ENCODE assay signal across 25 cellular contexts in the genomic region with DNA sequence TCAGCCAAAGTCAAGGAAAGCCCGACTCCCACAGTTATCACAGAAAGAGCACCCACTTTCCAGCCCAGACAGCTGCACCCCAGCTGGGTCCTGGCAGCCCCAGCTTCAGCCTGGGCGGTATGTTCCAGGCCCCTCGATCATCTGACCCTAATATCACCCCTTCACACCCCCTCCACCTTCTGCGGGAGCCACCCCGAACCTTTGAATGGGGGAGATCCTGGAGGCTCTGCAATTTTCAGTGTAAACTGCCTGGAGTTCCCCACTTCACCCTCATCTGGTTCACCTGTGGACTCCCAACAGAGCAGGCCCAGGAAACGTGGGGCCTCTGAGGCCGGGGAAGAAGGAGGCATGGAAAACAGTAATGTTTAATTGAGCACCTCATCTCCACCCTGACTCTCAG. TPM values are rescaled to one million over a fixed set of nuclear protein-coding genes. Genes with fewer than 3 reads are reported as not detected.
DNase-seq lines count a peak whose midpoint lies in the region; ATAC-seq, FAIRE-seq and TF ChIP-seq lines count a peak whose summit lies in the region.
"Had no signal": no experiment of that assay in that cellular context is flagged by ENCODE, and none has a peak within 500 bp of the region (broad histone marks: within the 10 kb centered on the region; RNA-seq: fewer than 3 reads in every experiment).

No MANE protein-coding gene starts in this region.

- no peak for ATAC-seq in K562
- ATAC-seq in HepG2, result no peak
- no peak for ATAC-seq in HG03135 (IDR thresholded peaks at IDR 0.05; ENCODE audit: unreplicated experiment)
- ATAC-seq in HG02970 (IDR thresholded peaks at IDR 0.05; ENCODE audit: low FRiP score, unreplicated experiment), result no peak

- no peak overlapping the region for H3K4me3 ChIP-seq in K562
- H3K4me3 ChIP-seq in HepG2 (replicated peaks in 1 of 3; ENCODE audit: insufficient read depth in 1 of 3, low read depth in 2 of 3, low read length in 3 of 3), result no peak overlapping the region
- no peak overlapping the region for H3K4me3 ChIP-seq in suprapubic skin
- H3K4me3 ChIP-seq: BLaER1, PC-9, SK-N-MC had no signal

- no peaks in the 10 kb centered on the region for H3K79me2 ChIP-seq in K562 (ENCODE audit: control insufficient read depth, insufficient read depth, low read length)
- no peaks in the 10 kb centered on the region for H3K79me2 ChIP-seq in HepG2 (ENCODE audit: insufficient read depth, low read length)

- no peak for TF ChIP-seq CTCF in K562 (IDR thresholded peaks at IDR 0.05 in 2 of 3, conservative IDR thresholded peaks at IDR 0.05 in 1 of 3; ENCODE audit: insufficient read depth in 2 of 3, low read depth in 1 of 3, low read length in 3 of 3)
- no peak for TF ChIP-seq CTCF in HepG2 (CRISPR knock-in tag; IDR thresholded peaks at IDR 0.05)
- no peak for TF ChIP-seq CTCF in suprapubic skin (IDR thresholded peaks at IDR 0.05)

- H3K4me1 Mint-ChIP-seq in activated CD4-positive, alpha-beta T cell treated with anti-CD3 and anti-CD28 coated beads, Interleukin-2, amount 10 ng/mL, durations not matched to agents 24 days and 14 days, result no peaks in the 10 kb centered on the region

- H4K20me1 ChIP-seq in K562 (replicated peaks; ENCODE audit: control insufficient read depth, insufficient read depth, low read length), result peaks cover 18% of the 10 kb centered on the region
- H4K20me1 ChIP-seq in HepG2 (ENCODE audit: insufficient read depth, low read length), result no peaks in the 10 kb centered on the region
- H4K20me1 ChIP-seq: BLaER1 had no signal

- H3K4me1 ChIP-seq in K562 (replicated peaks in 1 of 2; ENCODE audit: control insufficient read depth in 2 of 2, insufficient read depth in 2 of 2, low read length in 2 of 2), result no peaks in the 10 kb centered on the region
- H3K4me1 ChIP-seq in HepG2 (ENCODE audit: insufficient read depth, low read length), result peaks cover 11% of the 10 kb centered on the region
- peaks cover 5% of the 10 kb centered on the region for H3K4me1 ChIP-seq in suprapubic skin

- TF ChIP-seq RAD21 in K562 (CRISPR knock-in tag; conservative IDR thresholded peaks at IDR 0.05 in 1 of 2, IDR thresholded peaks at IDR 0.05 in 1 of 2) (no peak), HepG2 (CRISPR knock-in tag; IDR thresholded peaks at IDR 0.05) (no peak)

- POLR2A ChIA-PET in K562 (lab: Yijun Ruan, JAX) (no interaction called here), HepG2 (lab: Yijun Ruan, JAX) (no interaction called here)

- no peak for TF ChIP-seq EP300 in K562 (IDR thresholded peaks at IDR 0.05; ENCODE audit: low read length)
- no peak for TF ChIP-seq EP300 in HepG2 (IDR thresholded peaks at IDR 0.05; ENCODE audit: low read depth in 2 of 2, low read length in 2 of 2)
- no peak for TF ChIP-seq EP300 in HepG2 (CRISPR knock-in tag; IDR thresholded peaks at IDR 0.05; ENCODE audit: borderline replicate concordance)
- no peak for TF ChIP-seq EP300 in suprapubic skin (IDR thresholded peaks at IDR 0.05)

- in situ Hi-C loops in K562 (cut with MboI) (loop anchor here (10.0 kb wide), 1 partner anchor 643 kb away; no protein-coding TSS in a partner anchor), HepG2 (cut with HindIII; ENCODE audit: extremely low pct_ligation_motif_present, low pct_unique_long_range_greater_than_20kb) (loop anchor here (5.0 kb wide), 1 partner anchor 196 kb away; no protein-coding TSS in a partner anchor)

- H3K27me3 Mint-ChIP-seq in activated CD4-positive, alpha-beta T cell treated with anti-CD3 and anti-CD28 coated beads, Interleukin-2, amount 10 ng/mL, durations not matched to agents 24 days and 14 days, result no peaks in the 10 kb centered on the region
- H3K27me3 Mint-ChIP-seq: CD4-positive, alpha-beta T cell had no signal

- no peak overlapping the region for H3K9ac ChIP-seq in K562 (ENCODE audit: insufficient read depth in 1 of 2, low read depth in 2 of 2, low read length in 2 of 2)
- no peak overlapping the region for H3K9ac ChIP-seq in HepG2 (ENCODE audit: insufficient read depth, low read depth, low read length)
- H3K9ac ChIP-seq: BLaER1 had no signal

- no peaks in the 10 kb centered on the region for H3K36me3 Mint-ChIP-seq in activated CD4-positive, alpha-beta T cell treated with anti-CD3 and anti-CD28 coated beads, Interleukin-2, amount 10 ng/mL, durations not matched to agents 24 days and 14 days (ENCODE audit: low read depth)

- no peak overlapping the region for H3K27ac Mint-ChIP-seq in activated CD4-positive, alpha-beta T cell treated with anti-CD3 and anti-CD28 coated beads, Interleukin-2, amount 10 ng/mL, durations not matched to agents 24 days and 14 days
- H3K27ac Mint-ChIP-seq: CD4-positive, alpha-beta T cell had no signal

- H3K36me3 ChIP-seq in K562 (ENCODE audit: control insufficient read depth, insufficient read depth, low read length) (no peaks in the 10 kb centered on the region), HepG2 (replicated peaks in 1 of 2; ENCODE audit: control insufficient read depth in 1 of 2, insufficient read depth in 2 of 2, low read length in 2 of 2) (no peaks in the 10 kb centered on the region), suprapubic skin (no peaks in the 10 kb centered on the region)

- no peak overlapping the region for H3K27ac ChIP-seq in K562 (ENCODE audit: extremely low read depth, low read depth, low read length)
- no peak overlapping the region for H3K27ac ChIP-seq in HepG2 (ENCODE audit: extremely low read length, insufficient read depth, low read length)
- no peak overlapping the region for H3K27ac ChIP-seq in suprapubic skin
- H3K27ac ChIP-seq: 22Rv1, BLaER1, PC-9, SK-N-MC had no signal

- CTCF ChIA-PET in K562 (lab: Yijun Ruan, JAX; ENCODE audit: low intra/inter-chr PET ratio), result interaction anchor here (0.6 kb wide), 1 partner anchor 143 kb away, joined by 3 read pairs; no protein-coding TSS in a partner anchor
- CTCF ChIA-PET in HepG2 (lab: Yijun Ruan, JAX; ENCODE audit: low intra/inter-chr PET ratio, low total read pairs), result no interaction called here

- WGBS in K562 (ENCODE audit: insufficient coverage, low coverage, missing lambda C conversion rate), result 5% methylated on average over 7 of the region's 7 CpGs
- WGBS in HepG2 (ENCODE audit: low lambda C conversion rate), result 25% methylated on average over 6 of the region's 7 CpGs
- 94% methylated on average over 6 of the region's 7 CpGs for WGBS in suprapubic skin

- no peak overlapping the region for H2AFZ ChIP-seq in K562 (ENCODE audit: low read depth, low read length)
- H2AFZ ChIP-seq in HepG2 (ENCODE audit: low read length), result no peak overlapping the region
- H2AFZ ChIP-seq: PC-9 had no signal

- BruUV-seq in K562 (replicated peaks; lab: Mats Ljungman, UMichigan) (no TSS peak), HepG2 (replicated peaks; lab: Mats Ljungman, UMichigan) (no TSS peak)

- TF ChIP-seq POLR2A in K562 (conservative IDR thresholded peaks at IDR 0.05), result no peak
- TF ChIP-seq POLR2A in HepG2 (IDR thresholded peaks at IDR 0.05; ENCODE audit: insufficient read depth in 1 of 2, low read depth in 2 of 2, low read length in 2 of 2), result no peak
- no peak for TF ChIP-seq POLR2A in suprapubic skin (IDR thresholded peaks at IDR 0.05)

- peaks cover 19 to 59% of the 10 kb centered on the region in 2 experiments for H3K27me3 ChIP-seq in K562 (ENCODE audit: control insufficient read depth in 2 of 2, insufficient read depth in 2 of 2, low read length in 2 of 2)
- H3K27me3 ChIP-seq in HepG2 (ENCODE audit: control insufficient read depth in 1 of 2, insufficient read depth in 2 of 2, low read length in 2 of 2), result peaks cover 1 to 15% of the 10 kb centered on the region in 2 experiments; a peak in 3 of 5 replicates
- no peaks in the 10 kb centered on the region for H3K27me3 ChIP-seq in suprapubic skin
- H3K27me3 ChIP-seq: BLaER1 had no signal

- intact Hi-C loops in activated CD4-positive, alpha-beta T cell treated with anti-CD3 and anti-CD28 coated beads, Interleukin-2, amount 10 ng/mL, durations not matched to agents 24 days and 14 days (cut with micrococcal nuclease), result no loop called here
- intact Hi-C loops in K562 (cut with micrococcal nuclease), result no loop called here
- intact Hi-C loops in HepG2 (cut with micrococcal nuclease; ENCODE audit: unreplicated experiment), result no loop called here

- no peak overlapping the region for H3K4me3 Mint-ChIP-seq in activated CD4-positive, alpha-beta T cell treated with anti-CD3 and anti-CD28 coated beads, Interleukin-2, amount 10 ng/mL, durations not matched to agents 24 days and 14 days
- H3K4me3 Mint-ChIP-seq: CD4-positive, alpha-beta T cell had no signal

- no peaks in the 10 kb centered on the region for H3K9me3 Mint-ChIP-seq in activated CD4-positive, alpha-beta T cell treated with anti-CD3 and anti-CD28 coated beads, Interleukin-2, amount 10 ng/mL, durations not matched to agents 24 days and 14 days
- H3K9me3 Mint-ChIP-seq: CD4-positive, alpha-beta T cell had no signal

- H3K9me3 ChIP-seq in K562 (replicated peaks; ENCODE audit: control insufficient read depth, insufficient read depth, low read depth, low read length) (no peaks in the 10 kb centered on the region), HepG2 (ENCODE audit: low read length) (no peaks in the 10 kb centered on the region), suprapubic skin (no peaks in the 10 kb centered on the region)
- H3K9me3 ChIP-seq: BLaER1 had no signal

- peak; percentile 2 for DNase-seq in activated CD4-positive, alpha-beta T cell treated with anti-CD3 and anti-CD28 coated beads for 1 hour
- no peak for DNase-seq in activated CD4-positive, alpha-beta T cell treated with anti-CD3 and anti-CD28 coated beads, Interleukin-2, amount 10 ng/mL, durations not matched to agents 24 days and 14 days
- no peak for DNase-seq in K562 (ENCODE audit: extremely low read depth in 1 of 4, low spot score in 3 of 4)
- no peak for DNase-seq in HepG2 (ENCODE audit: low spot score)
- DNase-seq in suprapubic skin (ENCODE audit: low spot score in 2 of 2), result peak; percentile 35 to 53
- no peak for DNase-seq in SW 1271 (lab: John Stamatoyannopoulos, UW)
- DNase-seq: ACHN, COR-L47, DMS79, HCEC 1CT, KBM-7, NCI-H1092 treated with DMSO at 0.1 percent for 48 hours, NCI-H2029 treated with DMSO at 0.1 percent for 48 hours, NCI-H226, NCI-H510A treated with DMSO at 0.1 percent for 48 hours, NCI-H748 treated with DMSO at 0.1 percent for 48 hours, PC-9, RPMI8226, SHP77 treated with DMSO at 0.1 percent for 48 hours had no signal

- no peaks in the 10 kb centered on the region for H3K9me1 ChIP-seq in K562 (ENCODE audit: control insufficient read depth, insufficient read depth, low read length)

- no peak for FAIRE-seq in K562 (lab: Jason Lieb, UNC)
- no peak for FAIRE-seq in HepG2 (lab: Jason Lieb, UNC)

- H3K4me2 ChIP-seq in K562 (ENCODE audit: insufficient read depth, low read length) (no peak overlapping the region), HepG2 (ENCODE audit: low read depth, low read length) (0 out of 2 replicates have a peak overlapping the region, but pooled peaks have one; percentile 19)
- H3K4me2 ChIP-seq: PC-9 had no signal

RNA-seq across cellular contexts. Expression of a gene that starts 5.9 kb away (rescaled TPM):
- total RNA-seq in activated CD4-positive, alpha-beta T cell treated with anti-CD3 and anti-CD28 coated beads, Interleukin-2, amount 10 ng/mL, durations not matched to agents 24 days and 14 days, result not detected in 2 replicates
- total RNA-seq in K562 (2011; cell fraction: chromatin; rRNA removed; ENCODE audit: low replicate concordance), result not detected in 2 replicates
- total RNA-seq in K562 (2011; cell fraction: nucleolus; rRNA removed), result 0.17 TPM in 1 of 2 replicates, not detected in the other
- not detected in 2 replicates for total RNA-seq in K562 (2011; cell fraction: nucleoplasm; rRNA removed)
- not detected in 2 replicates for total RNA-seq in K562 (2014; rRNA removed)
- total RNA-seq in K562 (2014; rRNA removed; fragmentation: Illumina TruSeq; extraction: Trizol), result not detected in 2 replicates
- total RNA-seq in K562 (2015; rRNA removed; fragmentation: Illumina TruSeq; extraction: Trizol), result not detected in 2 replicates
- total RNA-seq in K562 (2021), result not detected in 2 replicates
- polyA plus RNA-seq in K562 (2011; rRNA removed), result not detected in 2 replicates
- polyA plus RNA-seq in K562 (2011; cell fraction: cytosol; rRNA removed), result not detected in 2 replicates
- polyA plus RNA-seq in K562 (2011; cell fraction: nucleus; rRNA removed), result 0.07 TPM in 1 of 2 replicates, not detected in the other
- polyA plus RNA-seq in K562 (2012), result 0.03 TPM in 1 of 2 replicates, not detected in the other
- polyA plus RNA-seq in K562 (2014; fragmentation: Illumina TruSeq; extraction: Trizol), result not detected in 2 replicates
- polyA plus RNA-seq in K562 (2014; fragmentation: Nextera tagmentation; extraction: Ambion mirVana), result under 1 TPM in 1 of 2 experiments, not detected in 1; 0.01 TPM
- polyA plus RNA-seq in K562 (2014; rRNA removed), result not detected in 2 replicates
- polyA minus RNA-seq in K562 (2011; rRNA and poly(A)+ RNA removed), result not detected in 2 replicates
- not detected in 2 replicates for polyA minus RNA-seq in K562 (2011; cell fraction: cytosol; rRNA and poly(A)+ RNA removed)
- polyA minus RNA-seq in K562 (2011; cell fraction: nucleus; rRNA and poly(A)+ RNA removed), result not detected in 2 replicates
- total RNA-seq in HepG2 (2016; rRNA removed; fragmentation: Illumina TruSeq; extraction: Trizol), result not detected in 2 replicates
- total RNA-seq in HepG2 (2016; cell fraction: cytosol; rRNA removed; fragmentation: Illumina TruSeq; extraction: Trizol; ENCODE audit: low read depth), result not detected in 2 replicates
- not detected in 2 replicates for total RNA-seq in HepG2 (2016; cell fraction: insoluble cytoplasmic fraction; rRNA removed; fragmentation: Illumina TruSeq; extraction: Trizol)
- not detected in 2 replicates for total RNA-seq in HepG2 (2016; cell fraction: membrane; rRNA removed; fragmentation: Illumina TruSeq; extraction: Trizol)
- not detected in 2 replicates for total RNA-seq in HepG2 (2016; cell fraction: nucleus; rRNA removed; fragmentation: Illumina TruSeq; extraction: Trizol)
- polyA plus RNA-seq in HepG2 (2011; rRNA removed), result not detected in 2 replicates
- polyA plus RNA-seq in HepG2 (2011; cell fraction: cytosol; rRNA removed), result not detected in 2 replicates
- polyA plus RNA-seq in HepG2 (2011; cell fraction: nucleus; rRNA removed), result not detected in 2 replicates
- polyA plus RNA-seq in HepG2 (2012), result not detected in 2 replicates
- not detected in 2 replicates for polyA plus RNA-seq in HepG2 (2016; cell fraction: cytosol; fragmentation: Illumina TruSeq; extraction: Trizol; ENCODE audit: low read depth)
- polyA plus RNA-seq in HepG2 (2016; cell fraction: insoluble cytoplasmic fraction; fragmentation: Illumina TruSeq; extraction: Trizol; ENCODE audit: low read depth), result not detected in 2 replicates
- polyA plus RNA-seq in HepG2 (2016; cell fraction: membrane; fragmentation: Illumina TruSeq; extraction: Trizol; ENCODE audit: low read depth), result not detected in 2 replicates
- polyA plus RNA-seq in HepG2 (2016; cell fraction: nucleus; fragmentation: Illumina TruSeq; extraction: Trizol; ENCODE audit: insufficient read depth, low read depth), result not detected in 2 replicates
- not detected in 2 replicates for polyA minus RNA-seq in HepG2 (2011; rRNA and poly(A)+ RNA removed; ENCODE audit: low replicate concordance)
- polyA minus RNA-seq in HepG2 (2011; cell fraction: cytosol; rRNA and poly(A)+ RNA removed), result not detected in 2 replicates
- polyA minus RNA-seq in HepG2 (2011; cell fraction: nucleus; rRNA and poly(A)+ RNA removed), result not detected in 2 replicates
- not detected for total RNA-seq in suprapubic skin
- total RNA-seq: CD4-positive, alpha-beta T cell had no signal

RNA-seq across cellular contexts. Expression of a gene that starts 10.6 kb away (rescaled TPM):
- total RNA-seq in activated CD4-positive, alpha-beta T cell treated with anti-CD3 and anti-CD28 coated beads, Interleukin-2, amount 10 ng/mL, durations not matched to agents 24 days and 14 days, result 0.19 TPM in 1 of 2 replicates, not detected in the other
- not detected in 2 replicates for total RNA-seq in K562 (2011; cell fraction: chromatin; rRNA removed; ENCODE audit: low replicate concordance)
- not detected in 2 replicates for total RNA-seq in K562 (2011; cell fraction: nucleolus; rRNA removed)
- total RNA-seq in K562 (2011; cell fraction: nucleoplasm; rRNA removed), result not detected in 2 replicates
- total RNA-seq in K562 (2014; rRNA removed), result not detected in 2 replicates
- not detected in 2 replicates for total RNA-seq in K562 (2014; rRNA removed; fragmentation: Illumina TruSeq; extraction: Trizol)
- total RNA-seq in K562 (2015; rRNA removed; fragmentation: Illumina TruSeq; extraction: Trizol), result not detected in 2 replicates
- not detected in 2 replicates for total RNA-seq in K562 (2021)
- polyA plus RNA-seq in K562 (2011; rRNA removed), result not detected in 2 replicates
- not detected in 2 replicates for polyA plus RNA-seq in K562 (2011; cell fraction: cytosol; rRNA removed)
- not detected in 2 replicates for polyA plus RNA-seq in K562 (2011; cell fraction: nucleus; rRNA removed)
- 0.50 TPM in 1 of 2 replicates, not detected in the other for polyA plus RNA-seq in K562 (2012)
- not detected in 2 replicates for polyA plus RNA-seq in K562 (2014; fragmentation: Illumina TruSeq; extraction: Trizol)
- not detected for polyA plus RNA-seq in K562 (2014; fragmentation: Nextera tagmentation; extraction: Ambion mirVana)
- polyA plus RNA-seq in K562 (2014; rRNA removed), result not detected in 2 replicates
- not detected in 2 replicates for polyA minus RNA-seq in K562 (2011; rRNA and poly(A)+ RNA removed)
- not detected in 2 replicates for polyA minus RNA-seq in K562 (2011; cell fraction: cytosol; rRNA and poly(A)+ RNA removed)
- not detected in 2 replicates for polyA minus RNA-seq in K562 (2011; cell fraction: nucleus; rRNA and poly(A)+ RNA removed)
- not detected in 2 replicates for total RNA-seq in HepG2 (2016; rRNA removed; fragmentation: Illumina TruSeq; extraction: Trizol)
- not detected in 2 replicates for total RNA-seq in HepG2 (2016; cell fraction: cytosol; rRNA removed; fragmentation: Illumina TruSeq; extraction: Trizol; ENCODE audit: low read depth)
- total RNA-seq in HepG2 (2016; cell fraction: insoluble cytoplasmic fraction; rRNA removed; fragmentation: Illumina TruSeq; extraction: Trizol), result not detected in 2 replicates
- total RNA-seq in HepG2 (2016; cell fraction: membrane; rRNA removed; fragmentation: Illumina TruSeq; extraction: Trizol), result not detected in 2 replicates
- total RNA-seq in HepG2 (2016; cell fraction: nucleus; rRNA removed; fragmentation: Illumina TruSeq; extraction: Trizol), result not detected in 2 replicates
- polyA plus RNA-seq in HepG2 (2011; rRNA removed), result not detected in 2 replicates
- not detected in 2 replicates for polyA plus RNA-seq in HepG2 (2011; cell fraction: cytosol; rRNA removed)
- not detected in 2 replicates for polyA plus RNA-seq in HepG2 (2011; cell fraction: nucleus; rRNA removed)
- polyA plus RNA-seq in HepG2 (2012), result not detected in 2 replicates
- polyA plus RNA-seq in HepG2 (2016; cell fraction: cytosol; fragmentation: Illumina TruSeq; extraction: Trizol; ENCODE audit: low read depth), result not detected in 2 replicates
- not detected in 2 replicates for polyA plus RNA-seq in HepG2 (2016; cell fraction: insoluble cytoplasmic fraction; fragmentation: Illumina TruSeq; extraction: Trizol; ENCODE audit: low read depth)
- polyA plus RNA-seq in HepG2 (2016; cell fraction: membrane; fragmentation: Illumina TruSeq; extraction: Trizol; ENCODE audit: low read depth), result not detected in 2 replicates
- polyA plus RNA-seq in HepG2 (2016; cell fraction: nucleus; fragmentation: Illumina TruSeq; extraction: Trizol; ENCODE audit: insufficient read depth, low read depth), result not detected in 2 replicates
- polyA minus RNA-seq in HepG2 (2011; rRNA and poly(A)+ RNA removed; ENCODE audit: low replicate concordance), result 0.14 TPM in 1 of 2 replicates, not detected in the other
- polyA minus RNA-seq in HepG2 (2011; cell fraction: cytosol; rRNA and poly(A)+ RNA removed), result not detected in 2 replicates
- polyA minus RNA-seq in HepG2 (2011; cell fraction: nucleus; rRNA and poly(A)+ RNA removed), result not detected in 2 replicates
- total RNA-seq in suprapubic skin, result under 1 TPM in 3 of 4 donors, not detected in 1; 0.59 to 0.78 (median 0.72) TPM

RNA-seq across cellular contexts. Expression of a gene that starts 18.3 kb away (rescaled TPM):
- 0.47 and 0.99 TPM in 2 replicates for total RNA-seq in activated CD4-positive, alpha-beta T cell treated with anti-CD3 and anti-CD28 coated beads, Interleukin-2, amount 10 ng/mL, durations not matched to agents 24 days and 14 days
- 1.1 and 1.4 TPM in 2 replicates for total RNA-seq in K562 (2011; cell fraction: chromatin; rRNA removed; ENCODE audit: low replicate concordance)
- total RNA-seq in K562 (2011; cell fraction: nucleolus; rRNA removed), result 0.66 and 0.83 TPM in 2 replicates
- total RNA-seq in K562 (2011; cell fraction: nucleoplasm; rRNA removed), result 0.51 and 0.61 TPM in 2 replicates
- total RNA-seq in K562 (2014; rRNA removed), result 0.05 TPM in 1 of 2 replicates, not detected in the other
- 0.04 TPM in 1 of 2 replicates, not detected in the other for total RNA-seq in K562 (2014; rRNA removed; fragmentation: Illumina TruSeq; extraction: Trizol)
- total RNA-seq in K562 (2015; rRNA removed; fragmentation: Illumina TruSeq; extraction: Trizol), result not detected in 2 replicates
- 0.13 TPM in 2 replicates for total RNA-seq in K562 (2021)
- 0.03 and 0.18 TPM in 2 replicates for polyA plus RNA-seq in K562 (2011; rRNA removed)
- polyA plus RNA-seq in K562 (2011; cell fraction: cytosol; rRNA removed), result 0.03 TPM in 1 of 2 replicates, not detected in the other
- 0.46 and 0.61 TPM in 2 replicates for polyA plus RNA-seq in K562 (2011; cell fraction: nucleus; rRNA removed)
- polyA plus RNA-seq in K562 (2012), result 0.05 and 1.0 TPM in 2 replicates
- 0.07 TPM in 1 of 2 replicates, not detected in the other for polyA plus RNA-seq in K562 (2014; fragmentation: Illumina TruSeq; extraction: Trizol)
- polyA plus RNA-seq in K562 (2014; fragmentation: Nextera tagmentation; extraction: Ambion mirVana), result not detected
- 0.05 and 0.09 TPM in 2 replicates for polyA plus RNA-seq in K562 (2014; rRNA removed)
- polyA minus RNA-seq in K562 (2011; rRNA and poly(A)+ RNA removed), result 0.06 TPM in 1 of 2 replicates, not detected in the other
- 0.19 TPM in 1 of 2 replicates, not detected in the other for polyA minus RNA-seq in K562 (2011; cell fraction: cytosol; rRNA and poly(A)+ RNA removed)
- polyA minus RNA-seq in K562 (2011; cell fraction: nucleus; rRNA and poly(A)+ RNA removed), result 0.22 and 0.54 TPM in 2 replicates
- not detected in 2 replicates for total RNA-seq in HepG2 (2016; rRNA removed; fragmentation: Illumina TruSeq; extraction: Trizol)
- total RNA-seq in HepG2 (2016; cell fraction: cytosol; rRNA removed; fragmentation: Illumina TruSeq; extraction: Trizol; ENCODE audit: low read depth), result not detected in 2 replicates
- not detected in 2 replicates for total RNA-seq in HepG2 (2016; cell fraction: insoluble cytoplasmic fraction; rRNA removed; fragmentation: Illumina TruSeq; extraction: Trizol)
- total RNA-seq in HepG2 (2016; cell fraction: membrane; rRNA removed; fragmentation: Illumina TruSeq; extraction: Trizol), result not detected in 2 replicates
- total RNA-seq in HepG2 (2016; cell fraction: nucleus; rRNA removed; fragmentation: Illumina TruSeq; extraction: Trizol), result not detected in 2 replicates
- not detected in 2 replicates for polyA plus RNA-seq in HepG2 (2011; rRNA removed)
- not detected in 2 replicates for polyA plus RNA-seq in HepG2 (2011; cell fraction: cytosol; rRNA removed)
- 0.03 TPM in 1 of 2 replicates, not detected in the other for polyA plus RNA-seq in HepG2 (2011; cell fraction: nucleus; rRNA removed)
- polyA plus RNA-seq in HepG2 (2012), result not detected in 2 replicates
- not detected in 2 replicates for polyA plus RNA-seq in HepG2 (2016; cell fraction: cytosol; fragmentation: Illumina TruSeq; extraction: Trizol; ENCODE audit: low read depth)
- polyA plus RNA-seq in HepG2 (2016; cell fraction: insoluble cytoplasmic fraction; fragmentation: Illumina TruSeq; extraction: Trizol; ENCODE audit: low read depth), result not detected in 2 replicates
- polyA plus RNA-seq in HepG2 (2016; cell fraction: membrane; fragmentation: Illumina TruSeq; extraction: Trizol; ENCODE audit: low read depth), result not detected in 2 replicates
- polyA plus RNA-seq in HepG2 (2016; cell fraction: nucleus; fragmentation: Illumina TruSeq; extraction: Trizol; ENCODE audit: insufficient read depth, low read depth), result not detected in 2 replicates
- 20.4 TPM in 1 of 2 replicates, not detected in the other for polyA minus RNA-seq in HepG2 (2011; rRNA and poly(A)+ RNA removed; ENCODE audit: low replicate concordance)
- polyA minus RNA-seq in HepG2 (2011; cell fraction: cytosol; rRNA and poly(A)+ RNA removed), result 0.20 TPM in 1 of 2 replicates, not detected in the other
- polyA minus RNA-seq in HepG2 (2011; cell fraction: nucleus; rRNA and poly(A)+ RNA removed), result not detected in 2 replicates
- 100 to 1,000 TPM; 129 to 260 (median 172) TPM for total RNA-seq in suprapubic skin

Comparison
In these comparisons a context has a peak if more than half of its experiments do, and no peak if none do; other contexts are left out.
1. DNase-seq: peak in activated CD4-positive, alpha-beta T cell treated with anti-CD3 and anti-CD28 coated beads for 1 hour (single experiment) and suprapubic skin (2 of 2); none in activated CD4-positive, alpha-beta T cell treated with anti-CD3 and anti-CD28 coated beads, Interleukin-2, amount 10 ng/mL, durations not matched to agents 24 days and 14 days (single experiment), K562 (0 of 4), HepG2 (single experiment) and SW 1271 (0 of 2).
2. RNA of a gene that starts 18.3 kb away (total RNA-seq): 129 to 260 TPM in suprapubic skin; 0.47 to 0.99 TPM in activated CD4-positive, alpha-beta T cell treated with anti-CD3 and anti-CD28 coated beads, Interleukin-2, amount 10 ng/mL, durations not matched to agents 24 days and 14 days, 0.04 to 1.4 TPM in K562 and not detected in HepG2; every median in the first group is over 10 times any median in the second.